8 cellular contexts compared by ENCODE assay signal in genomic region chr10:33008499-33009243, GRCh38. TPM values are rescaled to one million over a fixed set of nuclear protein-coding genes. Genes with fewer than 3 reads are reported as not detected.
DNase-seq lines count a peak whose midpoint lies in the region; ATAC-seq and TF ChIP-seq lines count a peak whose summit lies in the region.

No MANE protein-coding gene starts in this region.

- H3K9me3 ChIP-seq in CD4-positive, alpha-beta memory T cell (ENCODE audit: control insufficient read depth in 1 of 2, low read length in 2 of 2) = no peaks in the 10 kb centered on the region
- H3K9me3 ChIP-seq in left ventricle myocardium inferior (replicated peaks) = no peaks in the 10 kb centered on the region

- no peaks in the 10 kb centered on the region for H3K9me3 Mint-ChIP-seq in CD4-positive, alpha-beta memory T cell
- H3K9me3 Mint-ChIP-seq in activated naive CD8-positive, alpha-beta T cell treated with anti-CD3 and anti-CD28 coated beads, Interleukin-2, amount 50 U/mL, for 24 hours = no peaks in the 10 kb centered on the region

- no peaks in the 10 kb centered on the region for H3K27me3 Mint-ChIP-seq in CD4-positive, alpha-beta memory T cell
- peaks cover 5% of the 10 kb centered on the region for H3K27me3 Mint-ChIP-seq in activated naive CD8-positive, alpha-beta T cell treated with anti-CD3 and anti-CD28 coated beads, Interleukin-2, amount 50 U/mL, for 24 hours

- peak overlapping the region; percentile 63 to 90 (median 81) for H3K4me3 Mint-ChIP-seq in CD4-positive, alpha-beta memory T cell
- peak overlapping the region; percentile 52 for H3K4me3 Mint-ChIP-seq in activated naive CD8-positive, alpha-beta T cell treated with anti-CD3 and anti-CD28 coated beads, Interleukin-2, amount 50 U/mL, for 24 hours

- H3K27me3 ChIP-seq in CD4-positive, alpha-beta memory T cell (ENCODE audit: insufficient read depth, low read length) = no peaks in the 10 kb centered on the region
- H3K27me3 ChIP-seq in left ventricle myocardium inferior (ENCODE audit: low read depth) = no peaks in the 10 kb centered on the region

- peaks cover 55% of the 10 kb centered on the region for H3K4me1 ChIP-seq in CD4-positive, alpha-beta memory T cell (ENCODE audit: insufficient read depth, low read length)
- H3K4me1 ChIP-seq in left ventricle myocardium inferior = peaks cover 29% of the 10 kb centered on the region

- ATAC-seq in GM21447 (IDR thresholded peaks at IDR 0.05; ENCODE audit: unreplicated experiment) (peak; percentile 48), GM21367 (IDR thresholded peaks at IDR 0.05; ENCODE audit: unreplicated experiment) (no peak)
- ATAC-seq in activated naive CD8-positive, alpha-beta T cell treated with anti-CD3 and anti-CD28 coated beads, Interleukin-2, amount 50 U/mL, for 24 hours = peak; percentile 50

- peak; percentile 65 to 79 (median 68) for DNase-seq in CD4-positive, alpha-beta memory T cell
- DNase-seq in NCI-H1048 (lab: John Stamatoyannopoulos, UW) (peak; percentile 64), SW480 (ENCODE audit: low spot score) (peak; percentile 70), left ventricle myocardium inferior (no peak), retinal pigment epithelial cell (ENCODE audit: low read depth) (peak; percentile 30)
- peak; percentile 69 for DNase-seq in activated naive CD8-positive, alpha-beta T cell treated with anti-CD3 and anti-CD28 coated beads, Interleukin-2, amount 50 U/mL, for 24 hours

- CTCF ChIA-PET in CD4-positive, alpha-beta memory T cell (lab: Charles Lee; ENCODE audit: partially characterized antibody) = interaction anchor here (0.6 to 6.7 kb wide), 55 partner anchors 9 to 817 kb away, joined by 3 to 75 read pairs (median 4); partner anchors contain the start of gene CCDC7

- peak overlapping the region; percentile 57 for H3K27ac ChIP-seq in CD4-positive, alpha-beta memory T cell (ENCODE audit: low read depth, low read length)
- H3K27ac ChIP-seq in left ventricle myocardium inferior (replicated peaks) = no peak overlapping the region

- H3K4me1 Mint-ChIP-seq in CD4-positive, alpha-beta memory T cell = peaks cover 39 to 72% (median 54%) of the 10 kb centered on the region in 4 donors
- H3K4me1 Mint-ChIP-seq in activated naive CD8-positive, alpha-beta T cell treated with anti-CD3 and anti-CD28 coated beads, Interleukin-2, amount 50 U/mL, for 24 hours = peaks cover 36% of the 10 kb centered on the region

- H3K27ac Mint-ChIP-seq in CD4-positive, alpha-beta memory T cell = peak overlapping the region; percentile 92 to 99 (median 93)
- H3K27ac Mint-ChIP-seq in activated naive CD8-positive, alpha-beta T cell treated with anti-CD3 and anti-CD28 coated beads, Interleukin-2, amount 50 U/mL, for 24 hours = peak overlapping the region; percentile 65

- H3K4me3 ChIP-seq in CD4-positive, alpha-beta memory T cell (ENCODE audit: low read length in 2 of 2) = peak overlapping the region; percentile 12 to 25
- H3K4me3 ChIP-seq in left ventricle myocardium inferior (no peak overlapping the region), retinal pigment epithelial cell (ENCODE audit: low read length) (no peak overlapping the region)

- TF ChIP-seq CTCF in left ventricle myocardium inferior (IDR thresholded peaks at IDR 0.05; ENCODE audit: borderline replicate concordance) (peak; percentile 100), retinal pigment epithelial cell (conservative IDR thresholded peaks at IDR 0.05; ENCODE audit: low read depth, low read length) (peak; percentile 99)

- POLR2A ChIA-PET in CD4-positive, alpha-beta memory T cell (lab: Charles Lee; ENCODE audit: partially characterized antibody) = interaction anchor here (0.6 to 5.7 kb wide), 27 partner anchors 10 to 654 kb away, joined by 3 to 162 read pairs (median 7); partner anchors contain the start of genes CCDC7 and ITGB1

- no peaks in the 10 kb centered on the region for H3K36me3 ChIP-seq in CD4-positive, alpha-beta memory T cell (ENCODE audit: insufficient read depth, low read length)
- no peaks in the 10 kb centered on the region for H3K36me3 ChIP-seq in left ventricle myocardium inferior

- intact Hi-C loops in CD4-positive, alpha-beta memory T cell (cut with micrococcal nuclease) = loop anchor here (1.0 to 10.0 kb wide), 10 partner anchors 28 to 818 kb away; partner anchors contain the start of genes CCDC7 and ITGB1
- intact Hi-C loops in left ventricle myocardium inferior (cut with micrococcal nuclease) = loop anchor here (2.0 to 10.0 kb wide), 2 partner anchors 64 to 214 kb away; no protein-coding TSS in a partner anchor

- peaks cover 0 to 5% of the 10 kb centered on the region in 2 donors for H3K36me3 Mint-ChIP-seq in CD4-positive, alpha-beta memory T cell
- no peaks in the 10 kb centered on the region for H3K36me3 Mint-ChIP-seq in activated naive CD8-positive, alpha-beta T cell treated with anti-CD3 and anti-CD28 coated beads, Interleukin-2, amount 50 U/mL, for 24 hours (ENCODE audit: low read depth)

RNA-seq across cellular contexts. Expression of gene ITGB1, which starts 50.6 kb away (rescaled TPM):
- total RNA-seq in CD4-positive, alpha-beta memory T cell = 100 to 1,000 TPM; 420 to 435 TPM
- polyA plus RNA-seq in CD4-positive, alpha-beta memory T cell = 100 to 1,000 TPM; 634 to 758 TPM
- total RNA-seq in left ventricle myocardium inferior = 542 TPM

Comparison
In these comparisons a context has a peak if more than half of its experiments do, and no peak if none do; other contexts are left out.
1. H3K4me3 ChIP-seq: peak in CD4-positive, alpha-beta memory T cell (2 of 2); none in left ventricle myocardium inferior (single experiment) and retinal pigment epithelial cell (single experiment).